ENCODE assay signal across 10 cellular contexts in the genomic region with DNA sequence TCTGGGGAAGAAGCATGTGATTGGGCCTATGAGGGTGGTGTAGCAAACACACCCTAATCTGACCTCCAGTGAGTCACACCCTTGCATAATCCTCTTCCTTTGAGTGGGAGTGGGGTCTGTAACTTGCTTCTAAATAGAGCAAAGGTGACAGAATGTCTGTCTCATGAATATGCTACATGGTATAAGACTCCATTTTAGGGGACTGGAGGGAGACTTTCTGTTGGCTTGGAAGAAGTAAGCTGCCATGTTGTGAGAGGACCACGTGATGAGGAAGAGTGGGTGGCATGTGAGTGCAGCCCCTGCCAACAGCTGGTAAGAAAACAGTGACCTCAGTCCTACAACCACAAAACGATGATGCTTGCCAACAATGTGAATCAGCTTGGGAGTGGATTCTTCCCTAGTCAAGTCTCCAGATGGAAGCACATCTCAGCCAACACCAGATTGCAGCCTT. TPM values are rescaled to one million over a fixed set of nuclear protein-coding genes. Genes with fewer than 3 reads are reported as not detected.
DNase-seq lines count a peak whose midpoint lies in the region; ATAC-seq and TF ChIP-seq lines count a peak whose summit lies in the region.
"Had no signal": no experiment of that assay in that cellular context is flagged by ENCODE, and none has a peak within 500 bp of the region (broad histone marks: within the 10 kb centered on the region; RNA-seq: fewer than 3 reads in every experiment).

No MANE protein-coding gene starts in this region.

- H3K9me3 Mint-ChIP-seq in osteocyte (ENCODE audit: unreplicated experiment), result peaks cover 9% of the 10 kb centered on the region

- TF ChIP-seq CTCF in AG09309 (IDR thresholded peaks at IDR 0.05; ENCODE audit: control insufficient read depth, insufficient read depth, low read depth, low read length, missing control alignments), result no peak
- no peak for TF ChIP-seq CTCF in foreskin keratinocyte (conservative IDR thresholded peaks at IDR 0.05)
- no peak for TF ChIP-seq CTCF in osteocyte (IDR thresholded peaks at IDR 0.05)
- TF ChIP-seq CTCF in GM20000 (IDR thresholded peaks at IDR 0.05; ENCODE audit: extremely low read depth, missing control alignments), result no peak

- ATAC-seq in foreskin keratinocyte (peak; percentile 52), GM19324 (IDR thresholded peaks at IDR 0.05; ENCODE audit: low FRiP score, unreplicated experiment) (no peak)

- peaks cover 4% of the 10 kb centered on the region for H3K4me1 ChIP-seq in foreskin keratinocyte
- H3K4me1 ChIP-seq: uterus had no signal

- no peak overlapping the region for H3K4me3 ChIP-seq in AG09309 (ENCODE audit: control insufficient read depth, low read depth, low read length)
- H3K4me3 ChIP-seq: uterus had no signal

- H3K27ac Mint-ChIP-seq in osteocyte (ENCODE audit: unreplicated experiment), result no peak overlapping the region

- no peak overlapping the region for H3K4me3 Mint-ChIP-seq in osteocyte (ENCODE audit: unreplicated experiment)

- peaks cover 2% of the 10 kb centered on the region for H3K27me3 Mint-ChIP-seq in osteocyte (ENCODE audit: unreplicated experiment)

- H3K4me1 Mint-ChIP-seq in osteocyte (ENCODE audit: unreplicated experiment), result peaks cover 16% of the 10 kb centered on the region

- peak overlapping the region; percentile 76 for H3K27ac ChIP-seq in foreskin keratinocyte
- H3K27ac ChIP-seq: uterus had no signal

- peak; percentile 80 for DNase-seq in AG09309 (ENCODE audit: low read depth)
- DNase-seq in GM04504 (ENCODE audit: low read depth), result peak; percentile 49
- peak; percentile 63 for DNase-seq in SIG-M5 treated with dmso at 0.1 percent for 504 hours (lab: John Stamatoyannopoulos, UW; ENCODE audit: unreplicated experiment)
- DNase-seq in foreskin keratinocyte, result peak; percentile 84 to 92
- no peak for DNase-seq in osteocyte (ENCODE audit: extremely low spot score, unreplicated experiment)
- DNase-seq in GM20000 (ENCODE audit: low spot score), result no peak
- DNase-seq in hippocampal formation (lab: John Stamatoyannopoulos, UW), result no peak
- DNase-seq: kidney, uterus had no signal

- H3K36me3 Mint-ChIP-seq in osteocyte (ENCODE audit: unreplicated experiment), result no peaks in the 10 kb centered on the region

- peaks cover 13% of the 10 kb centered on the region for H3K27me3 ChIP-seq in foreskin keratinocyte
- H3K27me3 ChIP-seq: uterus had no signal

RNA-seq across cellular contexts. Expression of a gene that starts 3.7 kb away (rescaled TPM):
- total RNA-seq in foreskin keratinocyte (0.71 and 1.4 TPM in 2 replicates), osteocyte (4.5 and 5.3 TPM in 2 replicates)
- polyA plus RNA-seq in foreskin keratinocyte, result 0.37 and 0.50 TPM in 2 replicates

RNA-seq across cellular contexts. Expression of a gene that starts 3.8 kb away (rescaled TPM):
- total RNA-seq in foreskin keratinocyte, result 7.7 and 8.7 TPM in 2 replicates
- polyA plus RNA-seq in foreskin keratinocyte, result 4.7 and 4.9 TPM in 2 replicates
- 13.5 and 15.9 TPM in 2 replicates for total RNA-seq in osteocyte

Comparison
In these comparisons a context has a peak if more than half of its experiments do, and no peak if none do; other contexts are left out.
1. DNase-seq: peak in AG09309 (single experiment), GM04504 (single experiment), SIG-M5 treated with dmso at 0.1 percent for 504 hours (single experiment) and foreskin keratinocyte (2 of 2); none in osteocyte (single experiment), GM20000 (single experiment) and hippocampal formation (0 of 2).